ENCODE assay signal across 8 cellular contexts in the genomic region with DNA sequence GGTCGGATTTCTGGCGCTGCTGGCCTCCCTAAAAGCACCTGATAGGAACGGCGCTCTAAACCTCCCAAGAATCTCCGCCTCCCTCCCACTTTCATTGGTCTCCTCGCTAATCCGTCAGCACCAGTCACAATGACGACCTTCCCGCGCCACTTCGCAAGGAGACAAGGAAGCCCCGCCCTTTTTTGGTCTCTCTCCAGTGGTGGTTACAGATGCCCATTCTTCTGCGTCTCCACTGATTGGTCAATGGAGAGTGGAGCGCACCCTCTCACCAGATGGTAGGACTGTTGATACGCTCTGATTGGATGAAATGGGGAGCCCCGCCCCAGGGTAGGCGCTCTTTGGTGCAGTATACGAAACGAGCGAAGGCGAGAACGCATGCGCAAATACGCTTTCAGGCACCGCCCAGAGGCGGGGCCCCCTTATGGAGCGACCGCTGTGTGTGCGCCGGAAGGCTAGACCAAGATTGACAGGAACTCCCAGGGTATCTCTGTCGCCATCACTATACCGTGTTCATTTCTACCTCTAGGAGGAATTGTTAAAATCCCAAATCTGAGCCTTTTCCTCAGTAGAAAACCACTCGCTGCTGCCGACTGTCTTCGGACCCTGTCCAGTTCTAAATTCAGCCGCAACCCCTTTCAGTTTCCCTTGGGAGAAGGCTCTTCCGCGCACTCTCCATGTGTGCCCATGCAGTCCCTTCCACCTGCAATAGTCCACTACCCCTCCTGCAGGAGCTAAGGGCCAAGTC. TPM values are rescaled to one million over a fixed set of nuclear protein-coding genes. Genes with fewer than 3 reads are reported as not detected.
DNase-seq lines count a peak whose midpoint lies in the region; ATAC-seq and TF ChIP-seq lines count a peak whose summit lies in the region.

No MANE protein-coding gene starts in this region.

- ATAC-seq in GM21717 (IDR thresholded peaks at IDR 0.05; ENCODE audit: unreplicated experiment) (peak; percentile 63), PC-3 (peak; percentile 77)

- no peaks in the 10 kb centered on the region for H3K9me2 ChIP-seq in PC-3 (replicated peaks; ENCODE audit: low read length)

- peak overlapping the region; percentile 95 for H3K4me2 ChIP-seq in PC-3 (ENCODE audit: low read length)

- H3K27me3 Mint-ChIP-seq in activated T-cell treated with anti-CD3 and anti-CD28 coated beads, Interleukin-2, amount 50 U/mL, for 24 hours: no peaks in the 10 kb centered on the region

- BruUV-seq in PC-3 (replicated peaks; lab: Mats Ljungman, UMichigan): no TSS peak

- peak; percentile 100 for DNase-seq in DMS53 (lab: John Stamatoyannopoulos, UW)
- DNase-seq in Jurkat, Clone E6-1 (ENCODE audit: low read depth, low spot score): peak; percentile 100
- DNase-seq in PC-3: peak; percentile 99
- peak; percentile 98 for DNase-seq in activated T-cell treated with anti-CD3 and anti-CD28 coated beads, Interleukin-2, amount 50 U/mL, for 24 hours
- peak; percentile 100 for DNase-seq in erythroblast (lab: John Stamatoyannopoulos, UW)
- DNase-seq in mucosa of gallbladder (ENCODE audit: low spot score): peak; percentile 100
- peak; percentile 97 for DNase-seq in stimulated activated CD8-positive, alpha-beta memory T cell treated with anti-CD3 and anti-CD28 coated beads, Interleukin-4, amount 100 ng/mL, for 24 hours (ENCODE audit: low read depth)

- H3K4me3 Mint-ChIP-seq in activated T-cell treated with anti-CD3 and anti-CD28 coated beads, Interleukin-2, amount 50 U/mL, for 24 hours: peak overlapping the region; percentile 98

- peaks cover 52% of the 10 kb centered on the region for H3K4me1 Mint-ChIP-seq in activated T-cell treated with anti-CD3 and anti-CD28 coated beads, Interleukin-2, amount 50 U/mL, for 24 hours (ENCODE audit: low read depth)

- H4K20me1 ChIP-seq in PC-3 (ENCODE audit: low read length): peaks cover 21% of the 10 kb centered on the region; the same call in 1 of the 2 replicates

- no peak for TF ChIP-seq CTCF in PC-3 (conservative IDR thresholded peaks at IDR 0.05; ENCODE audit: low read depth, low read length)

- peak overlapping the region; percentile 51; the same call in 1 of the 2 replicates for H2AFZ ChIP-seq in PC-3 (ENCODE audit: low read length)

- POLR2A ChIA-PET in PC-3 (lab: Charles Lee; ENCODE audit: unreplicated experiment): no interaction called here

- no peaks in the 10 kb centered on the region for H3K9me3 ChIP-seq in PC-3 (ENCODE audit: low read length)

- peak overlapping the region; percentile 94 for H3K4me3 ChIP-seq in Jurkat, Clone E6-1 (ENCODE audit: low read length)
- H3K4me3 ChIP-seq in PC-3 (ENCODE audit: low read length): peak overlapping the region; percentile 65

- no peaks in the 10 kb centered on the region for H3K27me3 ChIP-seq in PC-3 (ENCODE audit: low read length)

- H3K36me3 Mint-ChIP-seq in activated T-cell treated with anti-CD3 and anti-CD28 coated beads, Interleukin-2, amount 50 U/mL, for 24 hours (ENCODE audit: low read depth): peaks cover 57% of the 10 kb centered on the region

- H3K4me1 ChIP-seq in PC-3 (ENCODE audit: insufficient read depth, low read length): peaks cover 28% of the 10 kb centered on the region

- intact Hi-C loops in PC-3 (cut with micrococcal nuclease): loop anchor here (1.0 to 5.0 kb wide), 2 partner anchors 47 to 80 kb away; a partner anchor contains a TSS

- no peaks in the 10 kb centered on the region for H3F3A ChIP-seq in PC-3 (ENCODE audit: low read length, unreplicated experiment)

- H3K79me2 ChIP-seq in PC-3 (ENCODE audit: low read length): peaks cover 46% of the 10 kb centered on the region

- peak overlapping the region; percentile 100 for H3K27ac Mint-ChIP-seq in activated T-cell treated with anti-CD3 and anti-CD28 coated beads, Interleukin-2, amount 50 U/mL, for 24 hours

- peak; percentile 55 for TF ChIP-seq POLR2A in erythroblast (IDR thresholded peaks at IDR 0.05; ENCODE audit: low read length)

- H3K9ac ChIP-seq in PC-3 (ENCODE audit: low read length): peak overlapping the region; percentile 99

- CTCF ChIA-PET in PC-3 (lab: Charles Lee): interaction anchor here (0.6 kb wide), 1 partner anchor 12 kb away, joined by 4 read pairs; no protein-coding TSS in a partner anchor

- no peaks in the 10 kb centered on the region for H3K9me3 Mint-ChIP-seq in activated T-cell treated with anti-CD3 and anti-CD28 coated beads, Interleukin-2, amount 50 U/mL, for 24 hours

- peaks cover 23% of the 10 kb centered on the region for H3K36me3 ChIP-seq in PC-3 (ENCODE audit: low read depth, low read length)

- H3K27ac ChIP-seq in PC-3 (ENCODE audit: low read length): peak overlapping the region; percentile 97

RNA-seq across cellular contexts. Expression of a gene that starts 0.6 kb away (rescaled TPM):
- polyA plus RNA-seq in Jurkat, Clone E6-1 (2012; ENCODE audit: insufficient read depth, insufficient read length): 688 TPM
- total RNA-seq in PC-3 (2014; rRNA removed): 315 and 331 TPM in 2 replicates
- 284 TPM for total RNA-seq in mucosa of gallbladder

RNA-seq across cellular contexts. Expression of a gene that starts 18.8 kb away (rescaled TPM):
- 301 TPM for polyA plus RNA-seq in Jurkat, Clone E6-1 (2012; ENCODE audit: insufficient read depth, insufficient read length)
- total RNA-seq in PC-3 (2014; rRNA removed): 41.8 and 78.9 TPM in 2 replicates
- 205 TPM for total RNA-seq in mucosa of gallbladder

RNA-seq across cellular contexts. Expression of a gene that starts 27.7 kb away (rescaled TPM):
- 19.9 TPM for polyA plus RNA-seq in Jurkat, Clone E6-1 (2012; ENCODE audit: insufficient read depth, insufficient read length)
- 1.2 and 3.2 TPM in 2 replicates for total RNA-seq in PC-3 (2014; rRNA removed)
- 11.9 TPM for total RNA-seq in mucosa of gallbladder

RNA-seq across cellular contexts. Expression of a gene that starts 37.7 kb away (rescaled TPM):
- 2.3 TPM for polyA plus RNA-seq in Jurkat, Clone E6-1 (2012; ENCODE audit: insufficient read depth, insufficient read length)
- total RNA-seq in PC-3 (2014; rRNA removed) (0.51 TPM in 1 of 2 replicates, not detected in the other), mucosa of gallbladder (1,935 TPM)

RNA-seq across cellular contexts. Expression of a gene that starts 49.0 kb away (rescaled TPM):
- 45.5 TPM for polyA plus RNA-seq in Jurkat, Clone E6-1 (2012; ENCODE audit: insufficient read depth, insufficient read length)
- total RNA-seq in PC-3 (2014; rRNA removed) (37.9 and 55.2 TPM in 2 replicates), mucosa of gallbladder (63.0 TPM)

Comparison
In these comparisons a context has a peak if more than half of its experiments do, and no peak if none do; other contexts are left out.
1. Peak in every context shown above with its lines: DNase-seq, ATAC-seq, H3K4me3 ChIP-seq and H3K27ac ChIP-seq.